In the genomic region with DNA sequence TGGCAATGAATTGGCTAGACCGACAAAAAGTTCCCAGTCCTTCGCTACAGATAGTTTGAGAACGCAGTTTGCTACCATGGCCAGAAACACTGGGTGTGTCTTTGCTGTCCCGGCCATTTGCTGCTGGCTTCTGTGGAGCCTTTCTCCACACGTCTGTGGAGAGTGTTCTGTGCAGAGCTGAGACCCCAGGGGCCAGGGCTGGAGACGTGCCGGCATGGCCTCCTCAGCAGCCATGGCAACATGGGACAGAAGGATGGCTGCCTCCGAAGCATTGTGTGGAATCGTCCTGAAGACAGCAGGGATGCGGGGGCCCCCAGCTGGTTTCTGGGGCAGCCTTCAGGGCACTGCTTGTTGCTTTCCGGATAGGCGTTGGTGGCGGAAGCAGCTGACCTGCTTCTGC, we compare ENCODE assay signal across 17 cellular contexts.
A peak's percentile ranks its signal among the peaks of the same experiment; 100 is the strongest.
DNase-seq lines count a peak whose midpoint lies in the region; ATAC-seq and TF ChIP-seq lines count a peak whose summit lies in the region.
"Had no signal": no experiment of that assay in that cellular context is flagged by ENCODE, and none has a peak within 500 bp of the region (broad histone marks: within the 10 kb centered on the region; RNA-seq: fewer than 3 reads in every experiment).

No MANE protein-coding gene starts in this region.

- POLR2A ChIA-PET in WTC11 (lab: Charles Lee), result no interaction called here

- CTCF ChIA-PET in WTC11 (lab: Charles Lee), result interaction anchor here (1.1 kb wide), 1 partner anchor 154 kb away, joined by 4 read pairs; no protein-coding TSS in a partner anchor

- no peak overlapping the region for H3K4me2 ChIP-seq in hepatocyte

- no peaks in the 10 kb centered on the region for H3K79me2 ChIP-seq in hepatocyte

- peak overlapping the region; percentile 36 for H3K4me3 Mint-ChIP-seq in activated naive CD4-positive, alpha-beta T cell treated with anti-CD3 and anti-CD28 coated beads, Interleukin-2, amount 50 U/mL, for 24 hours
- no peak overlapping the region for H3K4me3 Mint-ChIP-seq in activated T-helper 2 cell treated with anti-CD3 and anti-CD28 coated beads, Interferon-gamma antibody, Interleukin-2, Interleukin-4, amounts not matched to agents 10 μg/mL and 5 μg/mL and 100 μg/mL, durations not matched to agents 14 hours and 24 hours and 36 hours (ENCODE audit: low read depth)
- H3K4me3 Mint-ChIP-seq in WTC11, result no peak overlapping the region

- intact Hi-C loops in activated T-helper 2 cell treated with anti-CD3 and anti-CD28 coated beads, Interferon-gamma antibody, Interleukin-2, Interleukin-4, amounts not matched to agents 10 μg/mL and 5 μg/mL and 100 μg/mL, durations not matched to agents 14 hours and 24 hours and 36 hours (cut with micrococcal nuclease), result loop anchor here (10.0 kb wide), 1 partner anchor 283 kb away; no protein-coding TSS in a partner anchor
- intact Hi-C loops in posterior vena cava (cut with DNase I), result no loop called here

- no peak overlapping the region for H2AFZ ChIP-seq in hepatocyte

- H3K9me3 ChIP-seq in hepatocyte (ENCODE audit: low read depth), result no peaks in the 10 kb centered on the region

- H3K36me3 Mint-ChIP-seq in activated naive CD4-positive, alpha-beta T cell treated with anti-CD3 and anti-CD28 coated beads, Interleukin-2, amount 50 U/mL, for 24 hours, result no peaks in the 10 kb centered on the region
- H3K36me3 Mint-ChIP-seq in activated T-helper 2 cell treated with anti-CD3 and anti-CD28 coated beads, Interferon-gamma antibody, Interleukin-2, Interleukin-4, amounts not matched to agents 10 μg/mL and 5 μg/mL and 100 μg/mL, durations not matched to agents 14 hours and 24 hours and 36 hours (ENCODE audit: low read depth), result peaks cover 12% of the 10 kb centered on the region
- no peaks in the 10 kb centered on the region for H3K36me3 Mint-ChIP-seq in WTC11

- H3K27me3 ChIP-seq in hepatocyte, result no peaks in the 10 kb centered on the region

- H4K20me1 ChIP-seq in hepatocyte (ENCODE audit: insufficient read depth, poor library complexity, severe bottlenecking), result no peaks in the 10 kb centered on the region

- no peak overlapping the region for H3K4me3 ChIP-seq in hepatocyte
- H3K4me3 ChIP-seq: K562 had no signal

- H3K27me3 Mint-ChIP-seq in activated naive CD4-positive, alpha-beta T cell treated with anti-CD3 and anti-CD28 coated beads, Interleukin-2, amount 50 U/mL, for 24 hours, result no peaks in the 10 kb centered on the region
- no peaks in the 10 kb centered on the region for H3K27me3 Mint-ChIP-seq in activated T-helper 2 cell treated with anti-CD3 and anti-CD28 coated beads, Interferon-gamma antibody, Interleukin-2, Interleukin-4, amounts not matched to agents 10 μg/mL and 5 μg/mL and 100 μg/mL, durations not matched to agents 14 hours and 24 hours and 36 hours (ENCODE audit: low read depth)
- H3K27me3 Mint-ChIP-seq in WTC11 (ENCODE audit: low read depth), result no peaks in the 10 kb centered on the region

- no peak overlapping the region for H3K27ac Mint-ChIP-seq in activated naive CD4-positive, alpha-beta T cell treated with anti-CD3 and anti-CD28 coated beads, Interleukin-2, amount 50 U/mL, for 24 hours
- H3K27ac Mint-ChIP-seq in activated T-helper 2 cell treated with anti-CD3 and anti-CD28 coated beads, Interferon-gamma antibody, Interleukin-2, Interleukin-4, amounts not matched to agents 10 μg/mL and 5 μg/mL and 100 μg/mL, durations not matched to agents 14 hours and 24 hours and 36 hours, result peak overlapping the region; percentile 56
- no peak overlapping the region for H3K27ac Mint-ChIP-seq in WTC11

- no peaks in the 10 kb centered on the region for H3K9me2 ChIP-seq in hepatocyte (replicated peaks; ENCODE audit: insufficient read depth)

- H3K36me3 ChIP-seq in hepatocyte (replicated peaks; ENCODE audit: insufficient read depth, low read depth), result no peaks in the 10 kb centered on the region

- ATAC-seq in WTC11, result no peak
- ATAC-seq: K562 had no signal

- H3K4me1 Mint-ChIP-seq in activated naive CD4-positive, alpha-beta T cell treated with anti-CD3 and anti-CD28 coated beads, Interleukin-2, amount 50 U/mL, for 24 hours, result peaks cover 59% of the 10 kb centered on the region
- peaks cover 52% of the 10 kb centered on the region for H3K4me1 Mint-ChIP-seq in activated T-helper 2 cell treated with anti-CD3 and anti-CD28 coated beads, Interferon-gamma antibody, Interleukin-2, Interleukin-4, amounts not matched to agents 10 μg/mL and 5 μg/mL and 100 μg/mL, durations not matched to agents 14 hours and 24 hours and 36 hours (ENCODE audit: low read depth)
- peaks cover 25% of the 10 kb centered on the region for H3K4me1 Mint-ChIP-seq in WTC11

- DNase-seq in activated naive CD4-positive, alpha-beta T cell treated with anti-CD3 and anti-CD28 coated beads, Interleukin-2, amount 50 U/mL, for 16 hours, result no peak
- no peak for DNase-seq in activated T-helper 2 cell treated with anti-CD3 and anti-CD28 coated beads, Interferon-gamma antibody, Interleukin-2, Interleukin-4, amounts not matched to agents 10 μg/mL and 5 μg/mL and 100 μg/mL, durations not matched to agents 14 hours and 24 hours and 36 hours (ENCODE audit: low spot score)
- no peak for DNase-seq in hepatocyte (ENCODE audit: low spot score)
- peak; percentile 52 for DNase-seq in posterior vena cava (ENCODE audit: low spot score)
- DNase-seq in WTC11 (ENCODE audit: low spot score), result no peak
- no peak for DNase-seq in NCI-H2171 (lab: John Stamatoyannopoulos, UW)
- DNase-seq: C1 segment of cervical spinal cord, DMS79 treated with DMSO at 0.1 percent for 48 hours, NCI-H1105 treated with DMSO at 0.1 percent for 48 hours, NCI-H1694 treated with DMSO at 0.1 percent for 48 hours, NCI-H2107, NCI-H2227 treated with DMSO at 0.1 percent for 48 hours, NCI-H524, NCI-H82, SIG-M5 had no signal

- TF ChIP-seq CTCF in hepatocyte (IDR thresholded peaks at IDR 0.05; ENCODE audit: poor library complexity) (no peak), WTC11 (IDR thresholded peaks at IDR 0.05) (no peak)

- H3K4me1 ChIP-seq in hepatocyte (ENCODE audit: insufficient read depth), result peaks cover 62% of the 10 kb centered on the region

- H3K27ac ChIP-seq in hepatocyte, result peak overlapping the region; percentile 76

- H3K9me3 Mint-ChIP-seq in activated naive CD4-positive, alpha-beta T cell treated with anti-CD3 and anti-CD28 coated beads, Interleukin-2, amount 50 U/mL, for 24 hours, result no peaks in the 10 kb centered on the region
- H3K9me3 Mint-ChIP-seq in activated T-helper 2 cell treated with anti-CD3 and anti-CD28 coated beads, Interferon-gamma antibody, Interleukin-2, Interleukin-4, amounts not matched to agents 10 μg/mL and 5 μg/mL and 100 μg/mL, durations not matched to agents 14 hours and 24 hours and 36 hours, result no peaks in the 10 kb centered on the region
- no peaks in the 10 kb centered on the region for H3K9me3 Mint-ChIP-seq in WTC11

- 88% methylated on average over 13 of the region's 13 CpGs for WGBS in hepatocyte (ENCODE audit: low lambda C conversion rate, missing lambda C conversion rate)

TF ChIP-seq in WTC11, 78 proteins besides CTCF, POLR2A, EP300 and RAD21 (continues in another document):
- TF ChIP-seq ATF6 (CRISPR knock-in tag; IDR thresholded peaks at IDR 0.05) (no peak), MXD4 (CRISPR knock-in tag; IDR thresholded peaks at IDR 0.05; ENCODE audit: borderline replicate concordance) (no peak), NR3C1 (CRISPR knock-in tag; conservative IDR thresholded peaks at IDR 0.05; ENCODE audit: low read depth) (no peak), ESRRA (CRISPR knock-in tag; IDR thresholded peaks at IDR 0.05; ENCODE audit: borderline replicate concordance) (no peak), ZMAT4 (CRISPR knock-in tag; IDR thresholded peaks at IDR 0.05) (no peak), ATF1 (CRISPR knock-in tag; IDR thresholded peaks at IDR 0.05) (no peak)
- TF ChIP-seq, protein P1, sequence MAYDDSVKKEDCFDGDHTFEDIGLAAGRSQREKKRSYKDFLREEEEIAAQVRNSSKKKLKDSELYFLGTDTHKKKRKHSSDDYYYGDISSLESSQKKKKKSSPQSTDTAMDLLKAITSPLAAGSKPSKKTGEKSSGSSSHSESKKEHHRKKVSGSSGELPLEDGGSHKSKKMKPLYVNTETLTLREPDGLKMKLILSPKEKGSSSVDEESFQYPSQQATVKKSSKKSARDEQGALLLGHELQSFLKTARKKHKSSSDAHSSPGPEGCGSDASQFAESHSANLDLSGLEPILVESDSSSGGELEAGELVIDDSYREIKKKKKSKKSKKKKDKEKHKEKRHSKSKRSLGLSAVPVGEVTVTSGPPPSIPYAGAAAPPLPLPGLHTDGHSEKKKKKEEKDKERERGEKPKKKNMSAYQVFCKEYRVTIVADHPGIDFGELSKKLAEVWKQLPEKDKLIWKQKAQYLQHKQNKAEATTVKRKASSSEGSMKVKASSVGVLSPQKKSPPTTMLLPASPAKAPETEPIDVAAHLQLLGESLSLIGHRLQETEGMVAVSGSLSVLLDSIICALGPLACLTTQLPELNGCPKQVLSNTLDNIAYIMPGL (CRISPR knock-in tag; IDR thresholded peaks at IDR 0.05), result no peak
